ENCODE assay signal across 9 cellular contexts in genomic region chr1:208235983-208236761, GRCh38. TPM values are rescaled to one million over a fixed set of nuclear protein-coding genes. Genes with fewer than 3 reads are reported as not detected.
DNase-seq lines count a peak whose midpoint lies in the region; ATAC-seq, FAIRE-seq and TF ChIP-seq lines count a peak whose summit lies in the region.
"Had no signal": no experiment of that assay in that cellular context is flagged by ENCODE, and none has a peak within 500 bp of the region (broad histone marks: within the 10 kb centered on the region; RNA-seq: fewer than 3 reads in every experiment).

No MANE protein-coding gene starts in this region.

- no peak for FAIRE-seq in RCC 7860 (lab: Jason Lieb, UNC)

- TF ChIP-seq CTCF in neural crest cell (conservative IDR thresholded peaks at IDR 0.05): no peak

- peak overlapping the region; percentile 69 for H3K27ac Mint-ChIP-seq in neural crest cell (ENCODE audit: unreplicated experiment)

- H3K4me3 ChIP-seq in HAP-1: no peak overlapping the region

- H3K27ac ChIP-seq in epithelial cell of prostate: peak overlapping the region; percentile 3

- no peaks in the 10 kb centered on the region; the same call in 1 of the 2 replicates for H3K27me3 ChIP-seq in HAP-1 (ENCODE audit: low read depth)

- H3K36me3 ChIP-seq in HAP-1 (replicated peaks): no peaks in the 10 kb centered on the region

- DNase-seq in RCC 7860 (ENCODE audit: low spot score): peak; percentile 20
- DNase-seq in epithelial cell of prostate (ENCODE audit: low read depth, low spot score): no peak
- no peak for DNase-seq in neural crest cell (ENCODE audit: low read depth, low spot score)
- DNase-seq in NAMALWA (ENCODE audit: low spot score): no peak
- no peak for DNase-seq in HAP-1 (ENCODE audit: low spot score in 2 of 2)
- no peak for DNase-seq in iPS-NIHi11 (ENCODE audit: low spot score)

- no peaks in the 10 kb centered on the region for H3K9me3 ChIP-seq in HAP-1

- no peaks in the 10 kb centered on the region for H3K36me3 Mint-ChIP-seq in neural crest cell (ENCODE audit: low read depth)
- H3K36me3 Mint-ChIP-seq: natural killer cell treated with Interleukin-12 subunit alpha and Interleukin-12 subunit beta and Interleukin-15 and Interleukin-18, amount 100 ng/mL, for 72 hours had no signal

- ATAC-seq in GM21447 (IDR thresholded peaks at IDR 0.05; ENCODE audit: unreplicated experiment) (peak; percentile 58), GM18870 (IDR thresholded peaks at IDR 0.05; ENCODE audit: unreplicated experiment) (no peak)

- in situ Hi-C loops in HAP-1 (cut with MboI; ENCODE audit: low sequenced_read_pairs): no loop called here

- peaks cover 77% of the 10 kb centered on the region for H3K4me1 Mint-ChIP-seq in neural crest cell

- no peaks in the 10 kb centered on the region for H3K9me3 Mint-ChIP-seq in neural crest cell
- H3K9me3 Mint-ChIP-seq: natural killer cell treated with Interleukin-12 subunit alpha and Interleukin-12 subunit beta and Interleukin-15 and Interleukin-18, amount 100 ng/mL, for 72 hours had no signal

- H3K27me3 Mint-ChIP-seq in neural crest cell (ENCODE audit: low read depth): peaks cover 15% of the 10 kb centered on the region

- no peaks in the 10 kb centered on the region for H3K4me1 ChIP-seq in HAP-1

- peak overlapping the region; percentile 35 for H3K4me3 Mint-ChIP-seq in neural crest cell
- H3K4me3 Mint-ChIP-seq: natural killer cell treated with Interleukin-12 subunit alpha and Interleukin-12 subunit beta and Interleukin-15 and Interleukin-18, amount 100 ng/mL, for 72 hours had no signal

RNA-seq across cellular contexts. Expression of gene PLXNA2, which starts 8.0 kb away (rescaled TPM):
- total RNA-seq in neural crest cell: 35.0 and 37.7 TPM in 2 replicates
